In the genomic region with DNA sequence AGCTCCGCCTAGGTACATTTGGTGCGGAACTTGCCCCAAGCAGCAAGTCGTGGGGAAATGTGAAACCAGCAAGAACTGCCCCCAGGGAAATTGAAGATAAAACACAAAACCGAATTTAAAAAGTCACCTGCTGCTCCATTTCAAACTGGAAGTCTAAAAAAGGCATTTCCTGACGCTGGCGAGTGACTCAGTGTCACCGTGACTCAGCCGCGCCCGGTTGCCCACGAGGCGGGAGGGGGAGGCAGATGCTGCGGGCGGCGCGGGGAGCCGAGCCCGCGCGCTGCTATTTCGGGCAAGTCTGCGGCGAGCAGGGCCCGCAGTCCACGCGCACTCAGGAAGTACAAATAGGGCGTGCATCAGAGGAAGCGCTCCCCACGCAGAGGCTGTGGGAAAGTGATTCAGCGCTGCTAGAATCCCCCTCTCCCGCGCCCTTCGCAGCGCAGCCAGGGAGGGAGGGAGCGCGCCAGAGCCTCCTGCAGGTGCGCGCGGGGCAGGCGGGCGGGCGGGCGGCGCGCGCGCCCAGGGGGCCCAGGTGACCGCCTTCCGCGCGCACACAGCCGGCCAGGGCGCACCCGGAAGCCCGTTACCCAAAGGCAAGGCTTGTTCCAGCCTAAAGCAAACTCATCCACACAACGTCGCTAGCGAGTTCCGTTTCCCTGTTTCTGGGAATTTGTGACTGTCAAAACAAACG, we compare ENCODE assay signal across 8 cellular contexts.
DNase-seq lines count a peak whose midpoint lies in the region; ATAC-seq and TF ChIP-seq lines count a peak whose summit lies in the region.

No MANE protein-coding gene starts in this region.

- no peaks in the 10 kb centered on the region for H3K36me3 Mint-ChIP-seq in progenitor cell of endocrine pancreas (ENCODE audit: insufficient read depth)

- DNase-seq in DMS153 treated with DMSO at 0.1 percent for 48 hours (lab: John Stamatoyannopoulos, UW; ENCODE audit: unreplicated experiment): peak; percentile 76
- peak; percentile 79 for DNase-seq in IMR-90
- peak; percentile 79 for DNase-seq in SK-N-SH
- peak; percentile 40 for DNase-seq in activated naive CD8-positive, alpha-beta T cell treated with anti-CD3 and anti-CD28 coated beads, Interleukin-2, amount 50 U/mL, for 16 hours (ENCODE audit: low read depth, low spot score)
- peak; percentile 56 to 60 for DNase-seq in heart right ventricle
- DNase-seq in progenitor cell of endocrine pancreas (ENCODE audit: low spot score, unreplicated experiment): peak; percentile 45
- peak; percentile 73 for DNase-seq in ureter (ENCODE audit: low spot score)

- H3F3A ChIP-seq in SK-N-SH (replicated peaks; ENCODE audit: insufficient read depth): peaks cover 16% of the 10 kb centered on the region

- H3K4me1 Mint-ChIP-seq in progenitor cell of endocrine pancreas (ENCODE audit: low read depth): peaks cover 14% of the 10 kb centered on the region

- intact Hi-C loops in IMR-90 (cut with micrococcal nuclease): no loop called here
- intact Hi-C loops in heart right ventricle (cut with DNase I): loop anchor here in 4 of 10 donors (5.0 to 10.0 kb wide), 3 partner anchors 353 to 1176 kb away; a partner anchor contains a TSS

- H3K56ac ChIP-seq in IMR-90 (ENCODE audit: extremely low read depth, insufficient read depth, low read length): peak overlapping the region; percentile 35; the same call in 1 of the 2 replicates

- no peak overlapping the region for H4K5ac ChIP-seq in IMR-90 (ENCODE audit: low read depth, low read length)

- H3K36me3 ChIP-seq in IMR-90 (ENCODE audit: control insufficient read depth, insufficient read depth, low read length) (no peaks in the 10 kb centered on the region), SK-N-SH (replicated peaks in 1 of 2; ENCODE audit: control insufficient read depth in 1 of 2, insufficient read depth in 2 of 2, low read length in 1 of 2) (peaks cover 0 to 4% of the 10 kb centered on the region in 2 experiments), heart right ventricle (peaks cover 0 to 5% (median 0%) of the 10 kb centered on the region in 9 donors)

- no peak for TF ChIP-seq CTCF in IMR-90 (conservative IDR thresholded peaks at IDR 0.05; ENCODE audit: low read depth, low read length)
- no peak for TF ChIP-seq CTCF in SK-N-SH (IDR thresholded peaks at IDR 0.05)
- peak in 3 of 9 donors; percentile 5 to 34 (median 28) for TF ChIP-seq CTCF in heart right ventricle (IDR thresholded peaks at IDR 0.05)
- TF ChIP-seq CTCF in progenitor cell of endocrine pancreas (IDR thresholded peaks at IDR 0.05; ENCODE audit: unreplicated experiment): peak; percentile 26

- peaks cover 11% of the 10 kb centered on the region for H3K9me3 Mint-ChIP-seq in progenitor cell of endocrine pancreas (ENCODE audit: low read depth)

- no peaks in the 10 kb centered on the region for H3K9me3 ChIP-seq in IMR-90 (ENCODE audit: control insufficient read depth, insufficient read depth, low read length)
- H3K9me3 ChIP-seq in SK-N-SH: 0 out of 2 replicates have a peak, but pooled peaks cover 6% of the 10 kb centered on the region
- H3K9me3 ChIP-seq in heart right ventricle: peaks cover 0 to 7% (median 4%) of the 10 kb centered on the region in 11 donors

- H3K9me2 ChIP-seq in SK-N-SH: no peaks in the 10 kb centered on the region

- peak overlapping the region; percentile 56 for H3K4me3 ChIP-seq in IMR-90 (ENCODE audit: insufficient read depth, low read depth, low read length)
- H3K4me3 ChIP-seq in SK-N-SH (ENCODE audit: low read depth in 2 of 2, low read length in 1 of 2): peak overlapping the region; percentile 70 to 73
- H3K4me3 ChIP-seq in heart right ventricle: peak overlapping the region; percentile 51 to 69 (median 62)

- no peaks in the 10 kb centered on the region; the same call in none of the 2 replicates for H3K9me1 ChIP-seq in IMR-90 (ENCODE audit: insufficient read depth, low read length)

- in situ Hi-C loops in IMR-90 (cut with MboI; ENCODE audit: low sequenced_read_pairs): no loop called here

- peak overlapping the region; percentile 30; the same call in 1 of the 2 replicates for H2BK120ac ChIP-seq in IMR-90 (ENCODE audit: low read depth, low read length)

- CTCF ChIA-PET in IMR-90 (lab: Yijun Ruan, JAX) (no interaction called here), SK-N-SH (lab: Yijun Ruan, JAX) (interaction anchor here (0.6 to 2.0 kb wide), 12 partner anchors 15 to 1226 kb away, joined by 3 to 8 read pairs (median 3); no protein-coding TSS in a partner anchor)

- peak overlapping the region; percentile 13; the same call in 1 of the 2 replicates for H4K91ac ChIP-seq in IMR-90 (ENCODE audit: insufficient read depth, low read depth, low read length)

- no TSS peak for BruUV-seq in IMR-90 (replicated peaks; lab: Mats Ljungman, UMichigan)

- 0% methylated on average over 18 of the region's 60 CpGs; no CpG with 5 or more reads in 1 of the 2 experiments for WGBS in IMR-90 (ENCODE audit: extremely low coverage in 2 of 2, insufficient read length in 1 of 2), 2 experiments
- 8% methylated on average over 32 of the region's 60 CpGs for WGBS in SK-N-SH (ENCODE audit: low lambda C conversion rate)
- 0 to 1% methylated on average over 59 to 60 of the region's 60 CpGs for WGBS in heart right ventricle, 2 donors

- TF ChIP-seq EP300 in SK-N-SH (IDR thresholded peaks at IDR 0.05; ENCODE audit: borderline replicate concordance in 1 of 2, low read depth in 1 of 2, low read length in 1 of 2): peak; percentile 0 to 43; a peak in 1 of 4 replicates

- peak overlapping the region; percentile 29; the same call in 1 of the 3 replicates for H2BK15ac ChIP-seq in IMR-90 (ENCODE audit: low read depth, low read length)

- no peak for TF ChIP-seq RAD21 in IMR-90 (IDR thresholded peaks at IDR 0.05; ENCODE audit: low read length)
- no peak; the same call in 1 of the 2 replicates for TF ChIP-seq RAD21 in SK-N-SH (IDR thresholded peaks at IDR 0.05; ENCODE audit: low read length)

- H3K27ac ChIP-seq in IMR-90 (ENCODE audit: insufficient read depth, low read length) (peak overlapping the region; percentile 10; the same call in 1 of the 2 replicates), SK-N-SH (ENCODE audit: low read depth in 2 of 2, low read length in 1 of 2) (peak overlapping the region in 1 of 2 experiments; percentile 39; a peak in 3 of 4 replicates), heart right ventricle (peak overlapping the region; percentile 74 to 93 (median 86))

- H3K4ac ChIP-seq in IMR-90 (ENCODE audit: low read depth, low read length): peak overlapping the region; percentile 59

- peak overlapping the region; percentile 11 for H2BK5ac ChIP-seq in IMR-90 (ENCODE audit: low read depth, low read length, poor library complexity, severe bottlenecking)

- H3K4me1 ChIP-seq in IMR-90 (ENCODE audit: control insufficient read depth, insufficient read depth, low read length): peaks cover 2% of the 10 kb centered on the region; the same call in 1 of the 2 replicates
- H3K4me1 ChIP-seq in SK-N-SH (ENCODE audit: control insufficient read depth in 1 of 2, insufficient read depth in 2 of 2, low read depth in 1 of 2, low read length in 1 of 2): peaks cover 0 to 6% of the 10 kb centered on the region in 2 experiments; a peak in 1 of 4 replicates
- H3K4me1 ChIP-seq in heart right ventricle: peaks cover 2 to 44% (median 17%) of the 10 kb centered on the region in 9 donors

- peak overlapping the region; percentile 58 for H3K9ac ChIP-seq in IMR-90 (ENCODE audit: low read depth, low read length)
- peak overlapping the region; percentile 22; the same call in 1 of the 2 replicates for H3K9ac ChIP-seq in SK-N-SH

- peak overlapping the region; percentile 81 for H2AK5ac ChIP-seq in IMR-90 (ENCODE audit: low read depth, low read length)

- POLR2A ChIA-PET in IMR-90 (lab: Charles Lee; ENCODE audit: unreplicated experiment) (no interaction called here), SK-N-SH (lab: Yijun Ruan, JAX) (no interaction called here)

- H3K27ac Mint-ChIP-seq in progenitor cell of endocrine pancreas: peak overlapping the region; percentile 93

- peak overlapping the region; percentile 12 for H2AK9ac ChIP-seq in IMR-90 (replicated peaks; ENCODE audit: low read depth, low read length, poor library complexity)

- 0 out of 2 replicates have a peak overlapping the region, but pooled peaks have one; percentile 33 for H3K18ac ChIP-seq in IMR-90 (ENCODE audit: low read depth, low read length)

- peak overlapping the region; percentile 97 for H3K4me2 ChIP-seq in IMR-90 (ENCODE audit: low read depth, low read length)
- peak overlapping the region; percentile 71 for H3K4me2 ChIP-seq in SK-N-SH

- peak overlapping the region; percentile 90 for H3K4me3 Mint-ChIP-seq in progenitor cell of endocrine pancreas (ENCODE audit: low read depth)

- H3K27me3 Mint-ChIP-seq in progenitor cell of endocrine pancreas: peaks cover 25% of the 10 kb centered on the region

- peaks cover 4% of the 10 kb centered on the region for H4K20me1 ChIP-seq in IMR-90 (ENCODE audit: insufficient read depth, low read length)
- H4K20me1 ChIP-seq in SK-N-SH (ENCODE audit: insufficient read depth): no peaks in the 10 kb centered on the region

- dilution Hi-C loops in IMR-90 (cut with HindIII; ENCODE audit: low sequenced_read_pairs, unreplicated experiment): no loop called here

- H3K79me2 ChIP-seq in SK-N-SH (ENCODE audit: insufficient read depth): no peaks in the 10 kb centered on the region

- TF ChIP-seq POLR2A in IMR-90 (IDR thresholded peaks at IDR 0.05; ENCODE audit: low read depth, low read length): no peak; the same call in none of the 2 replicates

- no peaks in the 10 kb centered on the region for H3K79me1 ChIP-seq in IMR-90 (ENCODE audit: low read depth in 1 of 2, low read length in 2 of 2)

- peak overlapping the region in 1 of 2 experiments; percentile 71; a peak in 2 of 4 replicates for H4K8ac ChIP-seq in IMR-90 (ENCODE audit: low read depth in 2 of 2, low read length in 2 of 2)

- peak; percentile 58 for ATAC-seq in GM21576 (IDR thresholded peaks at IDR 0.05; ENCODE audit: unreplicated experiment)
- ATAC-seq in IMR-90 (ENCODE audit: low read depth): peak; percentile 77
- peak; percentile 34 to 75 (median 62) for ATAC-seq in heart right ventricle

- peak overlapping the region; percentile 83 for H2AFZ ChIP-seq in IMR-90 (replicated peaks; ENCODE audit: low read length, poor library complexity)
- peak overlapping the region; percentile 64; the same call in 1 of the 2 replicates for H2AFZ ChIP-seq in SK-N-SH (ENCODE audit: low read depth)

- peak overlapping the region; percentile 55; the same call in 1 of the 2 replicates for H3K23ac ChIP-seq in IMR-90 (ENCODE audit: low read depth, low read length)

- H3K27me3 ChIP-seq in IMR-90 (ENCODE audit: control insufficient read depth, insufficient read depth, low read length): no peaks in the 10 kb centered on the region
- no peaks in the 10 kb centered on the region for H3K27me3 ChIP-seq in SK-N-SH (ENCODE audit: insufficient read depth)
- no peaks in the 10 kb centered on the region for H3K27me3 ChIP-seq in heart right ventricle

- H3K14ac ChIP-seq in IMR-90 (replicated peaks; ENCODE audit: low read depth, low read length): peak overlapping the region; percentile 79

- H2BK20ac ChIP-seq in IMR-90 (ENCODE audit: low read depth, low read length): peak overlapping the region; percentile 54

TF ChIP-seq in SK-N-SH, 30 proteins besides CTCF, POLR2A, EP300 and RAD21 (continues in another document):
- TF ChIP-seq TCF12 (IDR thresholded peaks at IDR 0.05): peak; percentile 59
